ENCODE assay signal across 8 cellular contexts in genomic region chr5:115626444-115626823, GRCh38. TPM values are rescaled to one million over a fixed set of nuclear protein-coding genes. Genes with fewer than 3 reads are reported as not detected.
DNase-seq lines count a peak whose midpoint lies in the region; ATAC-seq and TF ChIP-seq lines count a peak whose summit lies in the region.

No MANE protein-coding gene starts in this region.

- intact Hi-C loops in activated CD4-positive, alpha-beta T cell treated with anti-CD3 and anti-CD28 coated beads for 36 hours (cut with DNase I, micrococcal nuclease), result loop anchor here (1.0 to 2.0 kb wide), 6 partner anchors 82 to 459 kb away; partner anchors contain the start of genes AP3S1 (in 2 of the 2), ATG12 (in 2 of the 2), CCDC112 (in 1 of the 2) and COMMD10 (in 1 of the 2)

- no peaks in the 10 kb centered on the region for H3K27me3 ChIP-seq in SJCRH30

- H3K9me3 ChIP-seq in SJCRH30 (replicated peaks), result no peaks in the 10 kb centered on the region

- peaks cover 9% of the 10 kb centered on the region for H3K36me3 Mint-ChIP-seq in activated CD4-positive, alpha-beta T cell treated with anti-CD3 and anti-CD28 coated beads for 36 hours (ENCODE audit: low read depth)
- peaks cover 7% of the 10 kb centered on the region for H3K36me3 Mint-ChIP-seq in activated CD4-positive, alpha-beta T cell treated with anti-CD3 and anti-CD28 coated beads, Interleukin-2, amount 10 ng/mL, durations not matched to agents 7 days and 5 days (ENCODE audit: low read depth)
- H3K36me3 Mint-ChIP-seq in progenitor cell of endocrine pancreas (ENCODE audit: insufficient read depth) (no peaks in the 10 kb centered on the region), osteocyte (ENCODE audit: unreplicated experiment) (peaks cover 3% of the 10 kb centered on the region)

- peak overlapping the region; percentile 91 for H3K4me3 ChIP-seq in SJCRH30

- no peaks in the 10 kb centered on the region for H3K27me3 Mint-ChIP-seq in activated CD4-positive, alpha-beta T cell treated with anti-CD3 and anti-CD28 coated beads for 36 hours
- peaks cover 5% of the 10 kb centered on the region for H3K27me3 Mint-ChIP-seq in activated CD4-positive, alpha-beta T cell treated with anti-CD3 and anti-CD28 coated beads, Interleukin-2, amount 10 ng/mL, durations not matched to agents 7 days and 5 days
- no peaks in the 10 kb centered on the region for H3K27me3 Mint-ChIP-seq in progenitor cell of endocrine pancreas
- H3K27me3 Mint-ChIP-seq in osteocyte (ENCODE audit: unreplicated experiment), result no peaks in the 10 kb centered on the region

- peak overlapping the region; percentile 34; the same call in 1 of the 2 replicates for H3K27ac ChIP-seq in SJCRH30

- no peak for DNase-seq in activated CD4-positive, alpha-beta T cell treated with anti-CD3 and anti-CD28 coated beads for 36 hours
- no peak for DNase-seq in activated CD4-positive, alpha-beta T cell treated with anti-CD3 and anti-CD28 coated beads, Interleukin-2, amount 10 ng/mL, durations not matched to agents 7 days and 5 days
- DNase-seq in SJCRH30 (no peak), fibroblast of the conjunctiva (ENCODE audit: low read depth) (peak; percentile 14), progenitor cell of endocrine pancreas (ENCODE audit: low spot score, unreplicated experiment) (no peak), osteocyte (ENCODE audit: extremely low spot score, unreplicated experiment) (no peak), SIG-M5 (lab: John Stamatoyannopoulos, UW) (no peak)

- CTCF ChIA-PET in activated CD4-positive, alpha-beta T cell treated with anti-CD3 and anti-CD28 coated beads for 36 hours (lab: Charles Lee), result interaction anchor here (0.8 to 1.3 kb wide), 4 partner anchors 9 to 457 kb away, joined by 3 to 4 read pairs (median 3); no protein-coding TSS in a partner anchor
- CTCF ChIA-PET in activated CD4-positive, alpha-beta T cell treated with anti-CD3 and anti-CD28 coated beads, Interleukin-2, amount 10 ng/mL, durations not matched to agents 7 days and 5 days (lab: Charles Lee), result interaction anchor here (0.6 kb wide), 1 partner anchor 1938 kb away, joined by 4 read pairs; no protein-coding TSS in a partner anchor

- POLR2A ChIA-PET in activated CD4-positive, alpha-beta T cell treated with anti-CD3 and anti-CD28 coated beads for 36 hours (lab: Charles Lee), result no interaction called here
- POLR2A ChIA-PET in activated CD4-positive, alpha-beta T cell treated with anti-CD3 and anti-CD28 coated beads, Interleukin-2, amount 10 ng/mL, durations not matched to agents 7 days and 5 days (lab: Charles Lee), result no interaction called here

- no peaks in the 10 kb centered on the region for H3K9me3 Mint-ChIP-seq in activated CD4-positive, alpha-beta T cell treated with anti-CD3 and anti-CD28 coated beads for 36 hours (ENCODE audit: low read depth)
- H3K9me3 Mint-ChIP-seq in activated CD4-positive, alpha-beta T cell treated with anti-CD3 and anti-CD28 coated beads, Interleukin-2, amount 10 ng/mL, durations not matched to agents 7 days and 5 days, result no peaks in the 10 kb centered on the region
- H3K9me3 Mint-ChIP-seq in progenitor cell of endocrine pancreas (ENCODE audit: low read depth) (no peaks in the 10 kb centered on the region), osteocyte (ENCODE audit: unreplicated experiment) (no peaks in the 10 kb centered on the region)

- peak; percentile 42 for ATAC-seq in activated CD4-positive, alpha-beta T cell treated with anti-CD3 and anti-CD28 coated beads for 36 hours
- peak; percentile 29 for ATAC-seq in HG02943 (IDR thresholded peaks at IDR 0.05; ENCODE audit: low read depth, unreplicated experiment)

- peak overlapping the region; percentile 94 for H3K27ac Mint-ChIP-seq in activated CD4-positive, alpha-beta T cell treated with anti-CD3 and anti-CD28 coated beads for 36 hours
- H3K27ac Mint-ChIP-seq in activated CD4-positive, alpha-beta T cell treated with anti-CD3 and anti-CD28 coated beads, Interleukin-2, amount 10 ng/mL, durations not matched to agents 7 days and 5 days, result no peak overlapping the region
- H3K27ac Mint-ChIP-seq in progenitor cell of endocrine pancreas (peak overlapping the region; percentile 99), osteocyte (ENCODE audit: unreplicated experiment) (no peak overlapping the region)

- 0 out of 2 replicates have a peak, but pooled peaks cover 3% of the 10 kb centered on the region for H3K36me3 ChIP-seq in SJCRH30

- H3K4me1 Mint-ChIP-seq in activated CD4-positive, alpha-beta T cell treated with anti-CD3 and anti-CD28 coated beads for 36 hours, result peaks cover 22% of the 10 kb centered on the region
- peaks cover 24% of the 10 kb centered on the region for H3K4me1 Mint-ChIP-seq in activated CD4-positive, alpha-beta T cell treated with anti-CD3 and anti-CD28 coated beads, Interleukin-2, amount 10 ng/mL, durations not matched to agents 7 days and 5 days
- H3K4me1 Mint-ChIP-seq in progenitor cell of endocrine pancreas (ENCODE audit: low read depth), result peaks cover 5% of the 10 kb centered on the region
- peaks cover 17% of the 10 kb centered on the region for H3K4me1 Mint-ChIP-seq in osteocyte (ENCODE audit: unreplicated experiment)

- peaks cover 7% of the 10 kb centered on the region; the same call in 1 of the 2 replicates for H3K4me1 ChIP-seq in SJCRH30

- H3K4me3 Mint-ChIP-seq in activated CD4-positive, alpha-beta T cell treated with anti-CD3 and anti-CD28 coated beads for 36 hours, result no peak overlapping the region
- no peak overlapping the region for H3K4me3 Mint-ChIP-seq in activated CD4-positive, alpha-beta T cell treated with anti-CD3 and anti-CD28 coated beads, Interleukin-2, amount 10 ng/mL, durations not matched to agents 7 days and 5 days
- H3K4me3 Mint-ChIP-seq in progenitor cell of endocrine pancreas (ENCODE audit: low read depth) (no peak overlapping the region), osteocyte (ENCODE audit: unreplicated experiment) (no peak overlapping the region)

- TF ChIP-seq CTCF in progenitor cell of endocrine pancreas (IDR thresholded peaks at IDR 0.05; ENCODE audit: unreplicated experiment), result no peak
- TF ChIP-seq CTCF in osteocyte (IDR thresholded peaks at IDR 0.05), result no peak

RNA-seq across cellular contexts. Expression of gene TMED7, which starts 0.6 kb away (rescaled TPM):
- 10 to 100 TPM; 31.4 to 36.8 TPM for total RNA-seq in activated CD4-positive, alpha-beta T cell treated with anti-CD3 and anti-CD28 coated beads for 36 hours
- 10 to 100 TPM; 39.2 to 45.7 TPM for total RNA-seq in activated CD4-positive, alpha-beta T cell treated with anti-CD3 and anti-CD28 coated beads, Interleukin-2, amount 10 ng/mL, durations not matched to agents 7 days and 5 days
- 84.5 and 89.3 TPM in 2 replicates for total RNA-seq in SJCRH30 (2014; rRNA removed; shearing (Covaris generic))
- total RNA-seq in progenitor cell of endocrine pancreas (69.6 and 76.9 TPM in 2 replicates), osteocyte (108 and 109 TPM in 2 replicates)

RNA-seq across cellular contexts. Expression of gene TICAM2, which starts 24.2 kb away (rescaled TPM):
- 1 to 10 TPM in 1 of 2 experiments, under 1 TPM in 1; 0.87 to 1.7 TPM for total RNA-seq in activated CD4-positive, alpha-beta T cell treated with anti-CD3 and anti-CD28 coated beads for 36 hours
- 1 to 10 TPM; 1.1 to 1.4 TPM for total RNA-seq in activated CD4-positive, alpha-beta T cell treated with anti-CD3 and anti-CD28 coated beads, Interleukin-2, amount 10 ng/mL, durations not matched to agents 7 days and 5 days
- 0.10 and 0.13 TPM in 2 replicates for total RNA-seq in SJCRH30 (2014; rRNA removed; shearing (Covaris generic))
- 0.36 and 1.1 TPM in 2 replicates for total RNA-seq in progenitor cell of endocrine pancreas
- total RNA-seq in osteocyte, result 1.6 and 2.8 TPM in 2 replicates

Comparison
In these comparisons a context has a peak if more than half of its experiments do, and no peak if none do; other contexts are left out.
1. H3K27ac Mint-ChIP-seq: peak in activated CD4-positive, alpha-beta T cell treated with anti-CD3 and anti-CD28 coated beads for 36 hours (single experiment) and progenitor cell of endocrine pancreas (single experiment); none in activated CD4-positive, alpha-beta T cell treated with anti-CD3 and anti-CD28 coated beads, Interleukin-2, amount 10 ng/mL, durations not matched to agents 7 days and 5 days (single experiment) and osteocyte (single experiment).